Comparison of ENCODE assay signal across 8 cellular contexts in the genomic region with DNA sequence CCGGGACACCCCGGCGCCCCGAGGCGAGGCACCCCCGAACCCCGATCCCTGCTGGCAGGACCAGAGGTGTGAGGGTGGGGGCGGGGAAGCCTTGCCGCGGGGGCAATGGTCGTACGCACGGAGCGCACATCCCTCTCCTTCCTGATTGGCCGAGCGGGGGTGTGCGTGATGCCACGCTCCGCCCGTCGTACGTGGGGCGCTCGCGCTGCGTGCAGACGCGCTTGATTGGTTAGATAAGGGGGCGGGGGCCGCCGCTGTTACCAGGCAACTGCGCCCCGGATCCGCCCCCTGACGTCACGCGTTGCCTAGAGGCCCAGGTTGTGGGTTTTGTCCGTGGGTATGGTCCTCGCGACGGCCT. TPM values are rescaled to one million over a fixed set of nuclear protein-coding genes. Genes with fewer than 3 reads are reported as not detected.
A peak's percentile ranks its signal among the peaks of the same experiment; 100 is the strongest.
DNase-seq lines count a peak whose midpoint lies in the region; ATAC-seq lines count a peak whose summit lies in the region.
"Not testable (repeated sequence)": the region's sequence is repeated elsewhere in the genome, so short reads cannot be mapped to it uniquely, and the experiment has no call there.

No MANE protein-coding gene starts in this region.

- H3K36me3 ChIP-seq in ACC112 (ENCODE audit: insufficient read depth, low read length); SK-N-MC (ENCODE audit: insufficient read depth, low read length); esophagus (ENCODE audit: control insufficient read depth in 2 of 2, insufficient read depth in 2 of 2, low read length in 1 of 2); muscle layer of colon (ENCODE audit: insufficient read depth, low read length): not testable (repeated sequence)

- intact Hi-C loops in activated T-helper 1 cell treated with anti-CD3 and anti-CD28 coated beads, Interleukin-12 subunit alpha, Interleukin-12 subunit beta, Interleukin-2, Interleukin-4 antibody, amounts not matched to agents 30 ng/mL and 10 ng/mL and 1 ng/mL, durations not matched to agents 14 hours and 24 hours and 36 hours (cut with micrococcal nuclease) = not testable (repeated sequence)

- not testable (repeated sequence) for H3K9me3 ChIP-seq in SK-N-MC (ENCODE audit: low read depth, low read length); esophagus (ENCODE audit: control insufficient read depth in 2 of 2, insufficient read depth in 1 of 2, low read depth in 1 of 2, low read length in 1 of 2); muscle layer of colon (ENCODE audit: low read length)

- WGBS in esophagus, 2 donors = no CpG with 5 or more reads among the region's 41 CpGs

- not testable (repeated sequence) for DNase-seq in SK-N-MC (ENCODE audit: low read depth, low spot score)
- peak; percentile 92 for DNase-seq in activated T-helper 1 cell treated with anti-CD3 and anti-CD28 coated beads, Interleukin-12 subunit alpha, Interleukin-12 subunit beta, Interleukin-2, Interleukin-4 antibody, amounts not matched to agents 30 ng/mL and 10 ng/mL and 1 ng/mL, durations not matched to agents 14 hours and 24 hours and 36 hours (ENCODE audit: low spot score)
- peak; percentile 76 to 86 (median 83) for DNase-seq in stimulated activated CD4-positive, alpha-beta T cell treated with anti-CD3 and anti-CD28 coated beads, TNF-alpha, amount 100 ng/mL, for 1 hour (ENCODE audit: low read depth in 3 of 3, low spot score in 1 of 3)

- H2AFZ ChIP-seq in ACC112 (ENCODE audit: low read length, unreplicated experiment) = not testable (repeated sequence)

- not testable (repeated sequence) for H3K27ac Mint-ChIP-seq in activated T-helper 1 cell treated with anti-CD3 and anti-CD28 coated beads, Interleukin-12 subunit alpha, Interleukin-12 subunit beta, Interleukin-2, Interleukin-4 antibody, amounts not matched to agents 30 ng/mL and 10 ng/mL and 1 ng/mL, durations not matched to agents 14 hours and 24 hours and 36 hours

- not testable (repeated sequence) for H3K9me3 Mint-ChIP-seq in activated T-helper 1 cell treated with anti-CD3 and anti-CD28 coated beads, Interleukin-12 subunit alpha, Interleukin-12 subunit beta, Interleukin-2, Interleukin-4 antibody, amounts not matched to agents 30 ng/mL and 10 ng/mL and 1 ng/mL, durations not matched to agents 14 hours and 24 hours and 36 hours

- not testable (repeated sequence) for H3K36me3 Mint-ChIP-seq in activated T-helper 1 cell treated with anti-CD3 and anti-CD28 coated beads, Interleukin-12 subunit alpha, Interleukin-12 subunit beta, Interleukin-2, Interleukin-4 antibody, amounts not matched to agents 30 ng/mL and 10 ng/mL and 1 ng/mL, durations not matched to agents 14 hours and 24 hours and 36 hours (ENCODE audit: low read depth)

- H3K27ac ChIP-seq in ACC112 (ENCODE audit: low read depth, low read length) (peak overlapping the region; percentile 71), SK-N-MC (peak overlapping the region; percentile 64; the same call in 1 of the 2 replicates), esophagus (ENCODE audit: low read depth in 2 of 2, low read length in 1 of 2) (peak overlapping the region; percentile 96 to 98), muscle layer of colon (ENCODE audit: low read depth, low read length) (peak overlapping the region; percentile 58)

- H3K27me3 Mint-ChIP-seq in activated T-helper 1 cell treated with anti-CD3 and anti-CD28 coated beads, Interleukin-12 subunit alpha, Interleukin-12 subunit beta, Interleukin-2, Interleukin-4 antibody, amounts not matched to agents 30 ng/mL and 10 ng/mL and 1 ng/mL, durations not matched to agents 14 hours and 24 hours and 36 hours (ENCODE audit: insufficient read depth) = not testable (repeated sequence)

- not testable (repeated sequence) for H3K79me2 ChIP-seq in ACC112 (ENCODE audit: control insufficient read depth, insufficient read depth, low read length, unreplicated experiment)

- H3K4me1 ChIP-seq in ACC112 (ENCODE audit: control insufficient read depth, insufficient read depth, low read length, unreplicated experiment); esophagus (ENCODE audit: control insufficient read depth in 2 of 2, insufficient read depth in 2 of 2, low read length in 1 of 2); muscle layer of colon (ENCODE audit: insufficient read depth, low read length): not testable (repeated sequence)

- H3K4me1 Mint-ChIP-seq in activated T-helper 1 cell treated with anti-CD3 and anti-CD28 coated beads, Interleukin-12 subunit alpha, Interleukin-12 subunit beta, Interleukin-2, Interleukin-4 antibody, amounts not matched to agents 30 ng/mL and 10 ng/mL and 1 ng/mL, durations not matched to agents 14 hours and 24 hours and 36 hours (ENCODE audit: low read depth) = not testable (repeated sequence)

- H3K9ac ChIP-seq in SK-N-MC (ENCODE audit: insufficient read length) = peak overlapping the region; percentile 66
- not testable (repeated sequence) for H3K9ac ChIP-seq in muscle layer of colon (ENCODE audit: low read length)

- peak; percentile 95 for ATAC-seq in GM19395 (IDR thresholded peaks at IDR 0.05; ENCODE audit: unreplicated experiment)
- peak; percentile 96 for ATAC-seq in HG03060 (IDR thresholded peaks at IDR 0.05; ENCODE audit: low read depth, unreplicated experiment)

- H3K4me3 ChIP-seq in ACC112 (ENCODE audit: low read depth, low read length) = peak overlapping the region; percentile 68; the same call in 1 of the 2 replicates
- H3K4me3 ChIP-seq in SK-N-MC = peak overlapping the region; percentile 67
- peak overlapping the region; percentile 57 to 64 for H3K4me3 ChIP-seq in esophagus (ENCODE audit: low read depth in 1 of 2, low read length in 2 of 2)
- H3K4me3 ChIP-seq in muscle layer of colon (ENCODE audit: low read depth in 1 of 2, low read length in 2 of 2) = not testable (repeated sequence)

- not testable (repeated sequence) for H3K27me3 ChIP-seq in ACC112 (ENCODE audit: insufficient read depth, low read length); esophagus (ENCODE audit: control insufficient read depth in 1 of 2, insufficient read depth in 2 of 2, low read length in 2 of 2); muscle layer of colon (ENCODE audit: control insufficient read depth in 1 of 2, insufficient read depth in 2 of 2, low read length in 2 of 2)

- H3K4me3 Mint-ChIP-seq in activated T-helper 1 cell treated with anti-CD3 and anti-CD28 coated beads, Interleukin-12 subunit alpha, Interleukin-12 subunit beta, Interleukin-2, Interleukin-4 antibody, amounts not matched to agents 30 ng/mL and 10 ng/mL and 1 ng/mL, durations not matched to agents 14 hours and 24 hours and 36 hours = not testable (repeated sequence)

RNA-seq across cellular contexts. Expression of a gene that starts 0.5 kb away (rescaled TPM):
- 6.2 and 7.1 TPM in 2 replicates for total RNA-seq in activated T-helper 1 cell treated with anti-CD3 and anti-CD28 coated beads, Interleukin-12 subunit alpha, Interleukin-12 subunit beta, Interleukin-2, Interleukin-4 antibody, amounts not matched to agents 30 ng/mL and 10 ng/mL and 1 ng/mL, durations not matched to agents 14 hours and 24 hours and 36 hours
- 10 to 100 TPM in 1 of 2 donors, 1 to 10 TPM in 1; 9.3 to 11.5 TPM for polyA plus RNA-seq in esophagus

RNA-seq across cellular contexts. Expression of a gene that starts 19.3 kb away (rescaled TPM):
- total RNA-seq in activated T-helper 1 cell treated with anti-CD3 and anti-CD28 coated beads, Interleukin-12 subunit alpha, Interleukin-12 subunit beta, Interleukin-2, Interleukin-4 antibody, amounts not matched to agents 30 ng/mL and 10 ng/mL and 1 ng/mL, durations not matched to agents 14 hours and 24 hours and 36 hours = 66.1 and 68.3 TPM in 2 replicates
- 10 to 100 TPM; 15.5 to 27.3 TPM for polyA plus RNA-seq in esophagus
